ENCODE assay signal across 15 cellular contexts in genomic region chr2:26767129-26767528, GRCh38. TPM values are rescaled to one million over a fixed set of nuclear protein-coding genes. Genes with fewer than 3 reads are reported as not detected.
A peak's percentile ranks its signal among the peaks of the same experiment; 100 is the strongest.
DNase-seq lines count a peak whose midpoint lies in the region; ATAC-seq and TF ChIP-seq lines count a peak whose summit lies in the region.
"Had no signal": no experiment of that assay in that cellular context is flagged by ENCODE, and none has a peak within 500 bp of the region (broad histone marks: within the 10 kb centered on the region; RNA-seq: fewer than 3 reads in every experiment).

No MANE protein-coding gene starts in this region.

- no peak overlapping the region for H3K4me2 ChIP-seq in GM23338

- no peaks in the 10 kb centered on the region for H3K9me2 ChIP-seq in GM23338 (ENCODE audit: insufficient read depth)

- H2AFZ ChIP-seq in GM23338: no peak overlapping the region

- H3K27ac ChIP-seq in right atrium auricular region (peak overlapping the region; percentile 47 to 94), vagina (peak overlapping the region; percentile 87), GM23338 (ENCODE audit: low read depth) (no peak overlapping the region)
- H3K27ac ChIP-seq: body of pancreas, ovary had no signal

- peaks cover 41% of the 10 kb centered on the region in 2 donors for H3K4me1 Mint-ChIP-seq in natural killer cell treated with Interleukin-12 subunit alpha and Interleukin-12 subunit beta and Interleukin-15 and Interleukin-18, amount 100 ng/mL, for 72 hours (ENCODE audit: low read depth in 2 of 2)
- H3K4me1 Mint-ChIP-seq in GM23338: peaks cover 18% of the 10 kb centered on the region

- H3K36me3 ChIP-seq in right atrium auricular region (no peaks in the 10 kb centered on the region), vagina (no peaks in the 10 kb centered on the region), GM23338 (ENCODE audit: insufficient read depth) (no peaks in the 10 kb centered on the region)
- H3K36me3 ChIP-seq: ovary had no signal

- DNase-seq in right atrium auricular region (ENCODE audit: low spot score) (no peak), left cardiac atrium (no peak), astrocyte of the hippocampus (ENCODE audit: low read depth, low spot score) (peak; percentile 31), vagina (ENCODE audit: extremely low spot score in 2 of 2) (no peak), GM23338 (ENCODE audit: low spot score) (no peak), HuH-7 (ENCODE audit: low spot score) (no peak)
- DNase-seq in natural killer cell treated with Interleukin-12 subunit alpha and Interleukin-12 subunit beta and Interleukin-15 and Interleukin-18, amount 100 ng/mL, for 72 hours (ENCODE audit: low spot score): no peak
- DNase-seq: H9, left lung, NCI-H1436 treated with DMSO at 0.1 percent for 48 hours, NCI-H774, ovary, SIG-M5 had no signal

- H3K4me3 ChIP-seq in right atrium auricular region (no peak overlapping the region), vagina (no peak overlapping the region), GM23338 (no peak overlapping the region)
- H3K4me3 ChIP-seq: body of pancreas, left lung, ovary had no signal

- TF ChIP-seq POLR2A in vagina (IDR thresholded peaks at IDR 0.05): no peak

- intact Hi-C loops in left cardiac atrium (cut with DNase I): no loop called here
- intact Hi-C loops in vagina (cut with DNase I): no loop called here

- H4K20me1 ChIP-seq in GM23338 (replicated peaks; ENCODE audit: insufficient read depth): peaks cover 7% of the 10 kb centered on the region; the same call in 1 of the 2 replicates

- H3K4me3 Mint-ChIP-seq in natural killer cell treated with Interleukin-12 subunit alpha and Interleukin-12 subunit beta and Interleukin-15 and Interleukin-18, amount 100 ng/mL, for 72 hours: peak overlapping the region; percentile 11
- no peak overlapping the region for H3K4me3 Mint-ChIP-seq in GM23338
- H3K4me3 Mint-ChIP-seq: H9 had no signal

- no peaks in the 10 kb centered on the region for H3K36me3 Mint-ChIP-seq in natural killer cell treated with Interleukin-12 subunit alpha and Interleukin-12 subunit beta and Interleukin-15 and Interleukin-18, amount 100 ng/mL, for 72 hours
- H3K36me3 Mint-ChIP-seq in GM23338 (ENCODE audit: low read depth): no peaks in the 10 kb centered on the region

- H3K9me3 ChIP-seq in right atrium auricular region (no peaks in the 10 kb centered on the region), vagina (no peaks in the 10 kb centered on the region)
- H3K9me3 ChIP-seq: body of pancreas, left lung, ovary had no signal

- H3K4me1 ChIP-seq in right atrium auricular region (peaks cover 0 to 74% of the 10 kb centered on the region in 2 donors), vagina (peaks cover 86% of the 10 kb centered on the region), GM23338 (ENCODE audit: insufficient read depth) (no peaks in the 10 kb centered on the region)

- H3K27me3 ChIP-seq in right atrium auricular region (no peaks in the 10 kb centered on the region), vagina (no peaks in the 10 kb centered on the region), GM23338 (ENCODE audit: insufficient read depth) (peaks cover 9% of the 10 kb centered on the region; the same call in 1 of the 2 replicates)
- H3K27me3 ChIP-seq: body of pancreas, left lung, ovary had no signal

- no peaks in the 10 kb centered on the region for H3K79me2 ChIP-seq in GM23338 (replicated peaks; ENCODE audit: insufficient read depth)

- TF ChIP-seq CTCF in right atrium auricular region (IDR thresholded peaks at IDR 0.05) (no peak), vagina (IDR thresholded peaks at IDR 0.05) (no peak), GM23338 (conservative IDR thresholded peaks at IDR 0.05; ENCODE audit: low read depth in 2 of 2) (no peak)

- no peaks in the 10 kb centered on the region for H3F3A ChIP-seq in GM23338 (replicated peaks; ENCODE audit: low read depth)

- H3K27me3 Mint-ChIP-seq in natural killer cell treated with Interleukin-12 subunit alpha and Interleukin-12 subunit beta and Interleukin-15 and Interleukin-18, amount 100 ng/mL, for 72 hours: no peaks in the 10 kb centered on the region
- H3K27me3 Mint-ChIP-seq in GM23338 (ENCODE audit: insufficient read depth, low read depth, poor library complexity): peaks cover 9% of the 10 kb centered on the region

- ATAC-seq in left cardiac atrium: no peak
- no peak for ATAC-seq in natural killer cell treated with Interleukin-12 subunit alpha and Interleukin-12 subunit beta and Interleukin-15 and Interleukin-18, amount 100 ng/mL, for 72 hours
- ATAC-seq in GM23338: no peak
- no peak for ATAC-seq in HG02981 (IDR thresholded peaks at IDR 0.05; ENCODE audit: unreplicated experiment)
- ATAC-seq: body of pancreas, left lung had no signal

- H3K9me3 Mint-ChIP-seq in natural killer cell treated with Interleukin-12 subunit alpha and Interleukin-12 subunit beta and Interleukin-15 and Interleukin-18, amount 100 ng/mL, for 72 hours: no peaks in the 10 kb centered on the region
- no peaks in the 10 kb centered on the region; the same call in 2 of the 3 replicates for H3K9me3 Mint-ChIP-seq in GM23338
- H3K9me3 Mint-ChIP-seq: H9 had no signal

- peak overlapping the region; percentile 18 to 58 for H3K27ac Mint-ChIP-seq in natural killer cell treated with Interleukin-12 subunit alpha and Interleukin-12 subunit beta and Interleukin-15 and Interleukin-18, amount 100 ng/mL, for 72 hours
- no peak overlapping the region for H3K27ac Mint-ChIP-seq in GM23338

TF ChIP-seq in GM23338, 12 proteins besides CTCF, POLR2A, EP300 and RAD21 (continues in another document):
- TF ChIP-seq NANOG (IDR thresholded peaks at IDR 0.05; ENCODE audit: borderline replicate concordance) (no peak), JUNB (IDR thresholded peaks at IDR 0.05; ENCODE audit: unreplicated experiment) (no peak), STAT1 (IDR thresholded peaks at IDR 0.05; ENCODE audit: unreplicated experiment) (no peak), EZH2phosphoT487 (IDR thresholded peaks at IDR 0.05; ENCODE audit: unreplicated experiment) (no peak), ZNF114 (CRISPR knock-in tag; IDR thresholded peaks at IDR 0.05) (no peak), CREB1 (CRISPR knock-in tag; IDR thresholded peaks at IDR 0.05; ENCODE audit: low read depth) (no peak)

RNA-seq across cellular contexts. Expression of gene SLC35F6, which starts 3.0 kb away (rescaled TPM):
- total RNA-seq in right atrium auricular region (10 to 100 TPM; 34.2 to 55.7 TPM), left cardiac atrium (10 to 100 TPM; 26.4 to 35.5 TPM), vagina (40.8 TPM)
- 10 to 100 TPM; 15.5 to 17.7 TPM for total RNA-seq in natural killer cell treated with Interleukin-12 subunit alpha and Interleukin-12 subunit beta and Interleukin-15 and Interleukin-18, amount 100 ng/mL, for 72 hours
- total RNA-seq in GM23338 (2014; rRNA removed; shearing (Covaris generic)): 10.8 and 15.0 TPM in 2 replicates
- polyA plus RNA-seq in GM23338 (2016; fragmentation: Nextera tagmentation; extraction: Ambion mirVana): 4.9 and 6.0 TPM in 2 replicates

RNA-seq across cellular contexts. Expression of gene CENPA, which starts 18.7 kb away (rescaled TPM):
- under 1 TPM; 0.35 to 0.41 TPM for total RNA-seq in right atrium auricular region
- total RNA-seq in left cardiac atrium: under 1 TPM in 1 of 2 donors, not detected in 1; 0.38 TPM
- 10 to 100 TPM; 18.5 to 32.1 TPM for total RNA-seq in natural killer cell treated with Interleukin-12 subunit alpha and Interleukin-12 subunit beta and Interleukin-15 and Interleukin-18, amount 100 ng/mL, for 72 hours
- total RNA-seq in vagina: not detected
- total RNA-seq in GM23338 (2014; rRNA removed; shearing (Covaris generic)): 13.0 and 16.8 TPM in 2 replicates
- polyA plus RNA-seq in GM23338 (2016; fragmentation: Nextera tagmentation; extraction: Ambion mirVana): 24.2 and 26.3 TPM in 2 replicates
- total RNA-seq: body of pancreas had no signal
